In genomic region chr1:64744492-64745180, GRCh38 we compare ENCODE assay signal across 7 cellular contexts. TPM values are rescaled to one million over a fixed set of nuclear protein-coding genes. Genes with fewer than 3 reads are reported as not detected.
DNase-seq lines count a peak whose midpoint lies in the region; ATAC-seq and TF ChIP-seq lines count a peak whose summit lies in the region.

Gene RAVER2 (plus strand): TSS chr1:64745075. CDS start chr1:64745173, 98 bp downstream.

- peak; percentile 64 for ATAC-seq in HG03432 (IDR thresholded peaks at IDR 0.05; ENCODE audit: unreplicated experiment)

- peak; percentile 24 for TF ChIP-seq CTCF in GM12873 (IDR thresholded peaks at IDR 0.05; ENCODE audit: insufficient read depth, low read depth, low read length, missing control alignments)
- peak; percentile 53 for TF ChIP-seq CTCF in epithelial cell of proximal tubule (conservative IDR thresholded peaks at IDR 0.05; ENCODE audit: low read depth, low read length)

- peak; percentile 58 to 64 for DNase-seq in NOMO-1 (lab: John Stamatoyannopoulos, UW; ENCODE audit: unreplicated experiment in 2 of 2)
- DNase-seq in activated T-cell treated with anti-CD3 and anti-CD28 coated beads for 48 hours (ENCODE audit: low read depth) = peak; percentile 50
- DNase-seq in epithelial cell of proximal tubule (ENCODE audit: low read depth) = no peak
- peak; percentile 59 for DNase-seq in mucosa of gallbladder (ENCODE audit: low spot score)
- DNase-seq in stimulated activated CD8-positive, alpha-beta memory T cell treated with anti-CD3 and anti-CD28 coated beads, Interleukin-7, amount 100 ng/mL, for 48 hours (ENCODE audit: extremely low read depth in 1 of 2, low read depth in 1 of 2) = peak; percentile 16 to 40

- H3K4me3 ChIP-seq in epithelial cell of proximal tubule (ENCODE audit: low read depth, low read length) = peak within 1 kb of the TSS; percentile 79

RNA-seq across cellular contexts. Expression of gene RAVER2, which starts in this region (rescaled TPM):
- total RNA-seq in epithelial cell of proximal tubule (6.9 and 9.8 TPM in 2 replicates), mucosa of gallbladder (22.6 TPM)
